Comparison of ENCODE assay signal across 23 cellular contexts in genomic region chr3:82353281-82354171, GRCh38.
DNase-seq lines count a peak whose midpoint lies in the region; ATAC-seq and TF ChIP-seq lines count a peak whose summit lies in the region.
"Had no signal": no experiment of that assay in that cellular context is flagged by ENCODE, and none has a peak within 500 bp of the region (broad histone marks: within the 10 kb centered on the region; RNA-seq: fewer than 3 reads in every experiment).

No MANE protein-coding gene starts in this region.

- H3K27ac ChIP-seq in right cardiac atrium (ENCODE audit: low read length) (no peak overlapping the region), testis (no peak overlapping the region)
- H3K27ac ChIP-seq: C4-2B had no signal

- H3K36me3 ChIP-seq in testis (ENCODE audit: low read depth, missing control alignments) = no peaks in the 10 kb centered on the region

- intact Hi-C loops in right cardiac atrium (cut with DNase I) = no loop called here
- intact Hi-C loops in Right ventricle myocardium inferior (cut with DNase I) = no loop called here
- intact Hi-C loops in testis (cut with DNase I; ENCODE audit: low total_unique reads) = no loop called here

- TF ChIP-seq POLR2A in testis (IDR thresholded peaks at IDR 0.05) = no peak

- no peak for TF ChIP-seq CTCF in testis (IDR thresholded peaks at IDR 0.05)

- peak in 2 of 3 donors; percentile 16 to 39 for DNase-seq in right cardiac atrium
- DNase-seq in Right ventricle myocardium inferior (ENCODE audit: missing footprints) = no peak
- DNase-seq in NCI-H446 treated with DMSO at 0.1 percent for 48 hours (lab: John Stamatoyannopoulos, UW) = peak; percentile 51
- peak; percentile 5 for DNase-seq in fibroblast of gingiva (ENCODE audit: low read depth)
- DNase-seq in testis = peak; percentile 44
- no peak for DNase-seq in stimulated activated naive CD4-positive, alpha-beta T cell treated with Interleukin-2 at 50 U/mL for 16 hours (lab: John Stamatoyannopoulos, UW)
- DNase-seq: activated CD4-positive, alpha-beta T cell treated with anti-CD3 and anti-CD28 coated beads, Interleukin-2, amount 10 ng/mL, durations not matched to agents 7 days and 5 days; activated CD8-positive, alpha-beta memory T cell treated with anti-CD3 and anti-CD28 coated beads, Interleukin-2, amount 10 ng/mL, durations not matched to agents 7 days and 5 days; activated naive CD4-positive, alpha-beta T cell treated with Interleukin-2 at 50 U/mL for 16 hours; activated T-cell treated with anti-CD3 and anti-CD28 coated beads, Interleukin-2, amount 50 U/mL, for 72 hours; amygdala; dermis blood vessel endothelial cell; GOT3; KG1; NCI-H187; NCI-H226; nephron progenitor cell; SK-N-SH; T-helper 2 cell; trophoblast cell had no signal

- H3K4me3 ChIP-seq in right cardiac atrium (ENCODE audit: low read length) (no peak overlapping the region), testis (no peak overlapping the region)

- H3K4me1 ChIP-seq in right cardiac atrium (ENCODE audit: control insufficient read depth, insufficient read depth, low read length) (no peaks in the 10 kb centered on the region), testis (peaks cover 6% of the 10 kb centered on the region)

- ATAC-seq in right cardiac atrium (no peak), Right ventricle myocardium inferior (no peak), HG02884 (IDR thresholded peaks at IDR 0.05; ENCODE audit: unreplicated experiment) (no peak), HG03135 (IDR thresholded peaks at IDR 0.05; ENCODE audit: unreplicated experiment) (no peak)
- ATAC-seq: activated CD8-positive, alpha-beta memory T cell treated with anti-CD3 and anti-CD28 coated beads, Interleukin-2, amount 10 ng/mL, durations not matched to agents 7 days and 5 days; activated T-cell treated with anti-CD3 and anti-CD28 coated beads, Interleukin-2, amount 50 U/mL, for 72 hours had no signal

- H3K27me3 ChIP-seq in right cardiac atrium (ENCODE audit: control insufficient read depth, insufficient read depth) (no peaks in the 10 kb centered on the region), testis (no peaks in the 10 kb centered on the region)

- H3K9me3 ChIP-seq in right cardiac atrium (ENCODE audit: control insufficient read depth, low read length) (no peaks in the 10 kb centered on the region), testis (no peaks in the 10 kb centered on the region)
- H3K9me3 ChIP-seq: SK-N-SH had no signal

- 61% methylated on average over 6 of the region's 6 CpGs for WGBS in right cardiac atrium
- WGBS in testis, 2 donors = 61 to 67% methylated on average over 6 of the region's 6 CpGs

Comparison
In these comparisons a context has a peak if more than half of its experiments do, and no peak if none do; other contexts are left out.
1. DNase-seq: peak in right cardiac atrium (2 of 3), NCI-H446 treated with DMSO at 0.1 percent for 48 hours (single experiment), fibroblast of gingiva (single experiment) and testis (single experiment); none in Right ventricle myocardium inferior (single experiment) and stimulated activated naive CD4-positive, alpha-beta T cell treated with Interleukin-2 at 50 U/mL for 16 hours (single experiment).